ENCODE assay signal across 1 cellular context in the genomic region with DNA sequence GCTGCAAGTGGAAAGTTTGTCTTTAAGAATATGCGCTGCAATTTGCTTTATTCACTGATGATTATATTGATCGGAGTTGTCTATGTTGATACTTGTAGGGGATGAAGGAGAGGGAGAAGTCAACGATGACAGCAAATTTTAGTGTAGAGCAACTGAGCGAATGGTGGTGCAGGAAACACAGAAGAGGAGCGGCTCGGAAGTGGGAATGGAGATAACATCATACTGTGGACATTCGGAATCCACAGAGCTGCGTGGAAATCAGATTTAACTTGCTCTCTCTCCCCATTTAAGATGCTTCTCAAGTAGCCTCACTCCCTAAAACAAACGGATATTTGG.
TF ChIP-seq lines count a peak whose summit lies in the region.

No MANE protein-coding gene starts in this region.

TF ChIP-seq in HepG2, 621 proteins besides CTCF, POLR2A, EP300 and RAD21 (continued from another document):
- TF ChIP-seq, protein P1, sequence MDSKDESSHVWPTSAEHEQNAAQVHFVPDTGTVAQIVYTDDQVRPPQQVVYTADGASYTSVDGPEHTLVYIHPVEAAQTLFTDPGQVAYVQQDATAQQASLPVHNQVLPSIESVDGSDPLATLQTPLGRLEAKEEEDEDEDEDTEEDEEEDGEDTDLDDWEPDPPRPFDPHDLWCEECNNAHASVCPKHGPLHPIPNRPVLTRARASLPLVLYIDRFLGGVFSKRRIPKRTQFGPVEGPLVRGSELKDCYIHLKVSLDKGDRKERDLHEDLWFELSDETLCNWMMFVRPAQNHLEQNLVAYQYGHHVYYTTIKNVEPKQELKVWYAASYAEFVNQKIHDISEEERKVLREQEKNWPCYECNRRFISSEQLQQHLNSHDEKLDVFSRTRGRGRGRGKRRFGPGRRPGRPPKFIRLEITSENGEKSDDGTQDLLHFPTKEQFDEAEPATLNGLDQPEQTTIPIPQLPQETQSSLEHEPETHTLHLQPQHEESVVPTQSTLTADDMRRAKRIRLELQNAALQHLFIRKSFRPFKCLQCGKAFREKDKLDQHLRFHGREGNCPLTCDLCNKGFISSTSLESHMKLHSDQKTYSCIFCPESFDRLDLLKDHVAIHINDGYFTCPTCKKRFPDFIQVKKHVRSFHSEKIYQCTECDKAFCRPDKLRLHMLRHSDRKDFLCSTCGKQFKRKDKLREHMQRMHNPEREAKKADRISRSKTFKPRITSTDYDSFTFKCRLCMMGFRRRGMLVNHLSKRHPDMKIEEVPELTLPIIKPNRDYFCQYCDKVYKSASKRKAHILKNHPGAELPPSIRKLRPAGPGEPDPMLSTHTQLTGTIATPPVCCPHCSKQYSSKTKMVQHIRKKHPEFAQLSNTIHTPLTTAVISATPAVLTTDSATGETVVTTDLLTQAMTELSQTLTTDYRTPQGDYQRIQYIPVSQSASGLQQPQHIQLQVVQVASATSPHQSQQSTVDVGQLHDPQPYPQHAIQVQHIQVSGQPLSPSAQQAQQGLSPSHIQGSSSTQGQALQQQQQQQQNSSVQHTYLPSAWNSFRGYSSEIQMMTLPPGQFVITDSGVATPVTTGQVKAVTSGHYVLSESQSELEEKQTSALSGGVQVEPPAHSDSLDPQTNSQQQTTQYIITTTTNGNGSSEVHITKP (CRISPR knock-in tag; IDR thresholded peaks at IDR 0.05; ENCODE audit: low read depth), result no peak
- TF ChIP-seq ZNF24 (IDR thresholded peaks at IDR 0.05), result no peak
- no peak for TF ChIP-seq ZNF816 (CRISPR knock-in tag; IDR thresholded peaks at IDR 0.05; ENCODE audit: borderline replicate concordance)
- TF ChIP-seq U2AF2 (IDR thresholded peaks at IDR 0.05; ENCODE audit: low read depth, low read length), result no peak
